In genomic region chr2:240800241-240800640, GRCh38 we compare ENCODE assay signal across 17 cellular contexts. TPM values are rescaled to one million over a fixed set of nuclear protein-coding genes. Genes with fewer than 3 reads are reported as not detected.
DNase-seq lines count a peak whose midpoint lies in the region; TF ChIP-seq lines count a peak whose summit lies in the region.
"Had no signal": no experiment of that assay in that cellular context is flagged by ENCODE, and none has a peak within 500 bp of the region (broad histone marks: within the 10 kb centered on the region; RNA-seq: fewer than 3 reads in every experiment).

No MANE protein-coding gene starts in this region.

- H3K36me3 Mint-ChIP-seq in endodermal cell (ENCODE audit: low read depth) = peaks cover 4% of the 10 kb centered on the region
- H3K36me3 Mint-ChIP-seq in mesothelial cell of epicardium = peaks cover 5% of the 10 kb centered on the region
- H3K36me3 Mint-ChIP-seq: activated naive CD8-positive, alpha-beta T cell treated with anti-CD3 and anti-CD28 coated beads, Interleukin-2, amount 10 ng/mL, durations not matched to agents 7 days and 5 days had no signal

- H3K9ac ChIP-seq in endodermal cell (ENCODE audit: extremely low read depth, low read length, poor library complexity, severe bottlenecking) = no peak overlapping the region

- peaks cover 13% of the 10 kb centered on the region for H3K36me3 ChIP-seq in endodermal cell (ENCODE audit: control insufficient read depth, insufficient read depth, low read length)

- no peaks in the 10 kb centered on the region for H3K4me1 ChIP-seq in endodermal cell (ENCODE audit: control insufficient read depth, insufficient read depth, low read length)
- H3K4me1 ChIP-seq: A549 had no signal

- H3K4me1 Mint-ChIP-seq in endodermal cell (no peaks in the 10 kb centered on the region), mesothelial cell of epicardium (peaks cover 15% of the 10 kb centered on the region)
- H3K4me1 Mint-ChIP-seq: activated naive CD8-positive, alpha-beta T cell treated with anti-CD3 and anti-CD28 coated beads, Interleukin-2, amount 10 ng/mL, durations not matched to agents 7 days and 5 days had no signal

- POLR2A ChIA-PET in HEK293T (lab: Yijun Ruan, JAX) = no interaction called here

- TF ChIP-seq CTCF in endodermal cell (conservative IDR thresholded peaks at IDR 0.05) (no peak), mesothelial cell of epicardium (IDR thresholded peaks at IDR 0.05; ENCODE audit: unreplicated experiment) (no peak)

- H3K4me3 Mint-ChIP-seq in endodermal cell = no peak overlapping the region
- H3K4me3 Mint-ChIP-seq in mesothelial cell of epicardium = no peak overlapping the region
- H3K4me3 Mint-ChIP-seq: activated naive CD8-positive, alpha-beta T cell treated with anti-CD3 and anti-CD28 coated beads, Interleukin-2, amount 10 ng/mL, durations not matched to agents 7 days and 5 days; effector memory CD8-positive, alpha-beta T cell; type B pancreatic cell had no signal

- H3K9me3 Mint-ChIP-seq in endodermal cell = no peaks in the 10 kb centered on the region
- H3K9me3 Mint-ChIP-seq in mesothelial cell of epicardium = peaks cover 9% of the 10 kb centered on the region
- H3K9me3 Mint-ChIP-seq: activated naive CD8-positive, alpha-beta T cell treated with anti-CD3 and anti-CD28 coated beads, Interleukin-2, amount 10 ng/mL, durations not matched to agents 7 days and 5 days; effector memory CD8-positive, alpha-beta T cell; type B pancreatic cell had no signal

- peaks cover 6% of the 10 kb centered on the region for H3K9me3 ChIP-seq in endodermal cell (ENCODE audit: control insufficient read depth, low read length)

- CTCF ChIA-PET in HEK293T (lab: Yijun Ruan, JAX) = no interaction called here

- H3K27me3 Mint-ChIP-seq in endodermal cell (ENCODE audit: insufficient read depth) = no peaks in the 10 kb centered on the region
- H3K27me3 Mint-ChIP-seq in mesothelial cell of epicardium (ENCODE audit: low read depth) = no peaks in the 10 kb centered on the region
- H3K27me3 Mint-ChIP-seq: type B pancreatic cell had no signal

- DNase-seq in activated T-cell treated with anti-CD3 and anti-CD28 coated beads, Interleukin-2, amount 50 U/mL, for 1 hour = peak; percentile 7
- no peak for DNase-seq in activated T-cell treated with anti-CD3 and anti-CD28 coated beads, Interleukin-2, amount 50 U/mL, for 48 hours
- no peak for DNase-seq in endodermal cell
- DNase-seq in mesothelial cell of epicardium (ENCODE audit: low spot score in 2 of 2, unreplicated experiment in 2 of 2) = peak in 1 of 2 experiments; percentile 15
- DNase-seq in NCI-H1436 (lab: John Stamatoyannopoulos, UW) = no peak
- DNase-seq in HUDEP-2 (lab: John Stamatoyannopoulos, UW; ENCODE audit: unreplicated experiment in 76 of 76) = no peak
- no peak for DNase-seq in HEK293T (ENCODE audit: extremely low spot score)
- DNase-seq: activated naive CD8-positive, alpha-beta T cell treated with anti-CD3 and anti-CD28 coated beads, Interleukin-2, amount 10 ng/mL, durations not matched to agents 7 days and 5 days; effector memory CD8-positive, alpha-beta T cell; mesendoderm; NCI-H446 treated with DMSO at 0.1 percent for 48 hours; T-helper 9 cell had no signal

- 80 to 93% methylated on average over 8 to 14 of the region's 14 CpGs for WGBS in endodermal cell (ENCODE audit: insufficient coverage in 1 of 2, insufficient read length in 1 of 2), 2 experiments

- H3K27ac Mint-ChIP-seq in endodermal cell = peak overlapping the region; percentile 62
- peak overlapping the region; percentile 22 for H3K27ac Mint-ChIP-seq in mesothelial cell of epicardium
- H3K27ac Mint-ChIP-seq: activated naive CD8-positive, alpha-beta T cell treated with anti-CD3 and anti-CD28 coated beads, Interleukin-2, amount 10 ng/mL, durations not matched to agents 7 days and 5 days; effector memory CD8-positive, alpha-beta T cell; type B pancreatic cell had no signal

- H3K27me3 ChIP-seq in endodermal cell (ENCODE audit: control insufficient read depth, insufficient read depth, low read length, poor library complexity, severe bottlenecking) = no peaks in the 10 kb centered on the region

- H3K4me3 ChIP-seq in endodermal cell (ENCODE audit: low read length) = no peak overlapping the region
- H3K4me3 ChIP-seq: A549 had no signal

- H3K27ac ChIP-seq in endodermal cell (ENCODE audit: low read depth, low read length) = peak overlapping the region; percentile 85
- peak overlapping the region; percentile 24 for H3K27ac ChIP-seq in temporal lobe (ENCODE audit: low read depth, low read length)
- H3K27ac ChIP-seq: A549, RWPE1 had no signal

TF ChIP-seq in HEK293T, 16 proteins besides CTCF, POLR2A, EP300 and RAD21:
- TF ChIP-seq, protein P1, sequence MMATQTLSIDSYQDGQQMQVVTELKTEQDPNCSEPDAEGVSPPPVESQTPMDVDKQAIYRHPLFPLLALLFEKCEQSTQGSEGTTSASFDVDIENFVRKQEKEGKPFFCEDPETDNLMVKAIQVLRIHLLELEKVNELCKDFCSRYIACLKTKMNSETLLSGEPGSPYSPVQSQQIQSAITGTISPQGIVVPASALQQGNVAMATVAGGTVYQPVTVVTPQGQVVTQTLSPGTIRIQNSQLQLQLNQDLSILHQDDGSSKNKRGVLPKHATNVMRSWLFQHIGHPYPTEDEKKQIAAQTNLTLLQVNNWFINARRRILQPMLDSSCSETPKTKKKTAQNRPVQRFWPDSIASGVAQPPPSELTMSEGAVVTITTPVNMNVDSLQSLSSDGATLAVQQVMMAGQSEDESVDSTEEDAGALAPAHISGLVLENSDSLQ (IDR thresholded peaks at IDR 0.05) = no peak
- TF ChIP-seq L3MBTL2 (conservative IDR thresholded peaks at IDR 0.05) (no peak), TARDBP (IDR thresholded peaks at IDR 0.05) (no peak), FOXA1 (IDR thresholded peaks at IDR 0.05) (no peak)

RNA-seq across cellular contexts. Expression of gene KIF1A, which starts 19.8 kb away (rescaled TPM):
- total RNA-seq in endodermal cell (10 to 100 TPM; 58.8 to 83.1 TPM), mesothelial cell of epicardium (46.2 to 49.5 TPM (median 48.9 TPM) in 3 replicates), temporal lobe (181 TPM)
- polyA plus RNA-seq in endodermal cell (2013, experiment 1 of 2) = 48.4 TPM
- 41.1 TPM for polyA plus RNA-seq in endodermal cell (2013, experiment 2 of 2)
- total RNA-seq: MCF 10A had no signal
